ENCODE assay signal across 21 cellular contexts in the genomic region with DNA sequence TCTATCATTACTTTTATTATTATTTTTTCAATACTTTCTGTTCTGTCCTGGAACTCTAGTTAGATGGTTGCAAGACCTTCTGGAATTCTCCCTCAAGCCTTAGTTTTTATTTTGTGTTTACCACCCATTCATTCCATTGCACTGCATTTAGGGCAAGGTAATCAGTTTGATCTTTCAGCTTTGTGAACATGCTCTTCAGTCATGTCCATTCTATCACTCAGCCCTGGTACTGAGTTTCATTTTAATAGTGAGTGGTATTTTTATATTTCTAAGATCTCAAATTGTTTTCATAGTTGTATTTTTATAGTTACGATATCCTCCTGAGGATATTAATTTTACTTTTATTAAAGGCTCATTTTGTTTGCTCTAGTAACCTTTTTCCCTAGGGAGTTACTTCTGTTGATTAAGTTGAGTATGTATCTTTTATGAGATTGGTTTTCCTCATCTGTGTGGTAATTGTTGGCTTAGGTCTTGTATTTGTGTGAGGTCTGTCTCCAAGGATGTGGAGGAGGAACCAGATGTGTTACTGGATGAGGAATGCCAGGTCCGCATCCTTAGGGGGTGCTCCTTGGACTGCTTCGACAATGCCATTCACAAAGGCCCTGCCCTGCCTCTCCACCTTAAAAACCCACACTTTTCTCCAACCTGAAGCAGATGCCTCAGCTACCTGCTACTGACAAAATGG.
"Had no signal": no experiment of that assay in that cellular context is flagged by ENCODE, and none has a peak within 500 bp of the region (broad histone marks: within the 10 kb centered on the region; RNA-seq: fewer than 3 reads in every experiment).

No MANE protein-coding gene starts in this region.

- H3K27me3 ChIP-seq: brain microvascular endothelial cell, colonic mucosa, sigmoid colon, testis, upper lobe of left lung had no signal

- DNase-seq: activated CD4-positive, alpha-beta T cell treated with anti-CD3 and anti-CD28 coated beads, Interleukin-2, amount 10 ng/mL, durations not matched to agents 24 days and 14 days; activated CD8-positive, alpha-beta T cell treated with anti-CD3 and anti-CD28 coated beads for 36 hours; activated naive CD4-positive, alpha-beta T cell treated with anti-CD3 and anti-CD28 coated beads, Interleukin-2, amount 10 ng/mL, durations not matched to agents 7 days and 5 days; activated naive CD8-positive, alpha-beta T cell treated with anti-CD3 and anti-CD28 coated beads, Interleukin-2, amount 50 U/mL, for 24 hours; activated T-cell treated with anti-CD3 and anti-CD28 coated beads, Interleukin-2, amount 50 U/mL, for 1 hour; aorta; brain microvascular endothelial cell; central memory CD4-positive, alpha-beta T cell; colonic mucosa; erythroblast; foreskin melanocyte; glutamatergic neuron; hypothalamus; islet precursor cell; lower lobe of right lung; sigmoid colon; stimulated activated CD4-positive, alpha-beta T cell treated with anti-CD3 and anti-CD28 coated beads, Interleukin-4, amount 100 ng/mL, for 4 hours; T1000; testis; upper lobe of left lung had no signal

- H3K4me1 ChIP-seq: colonic mucosa, lower lobe of right lung, sigmoid colon, testis, upper lobe of left lung had no signal

- H3K4me3 ChIP-seq: colonic mucosa, lower lobe of right lung, sigmoid colon, testis, upper lobe of left lung had no signal

- ATAC-seq: activated CD8-positive, alpha-beta T cell treated with anti-CD3 and anti-CD28 coated beads for 36 hours; activated naive CD8-positive, alpha-beta T cell treated with anti-CD3 and anti-CD28 coated beads, Interleukin-2, amount 50 U/mL, for 24 hours; lower lobe of right lung; stimulated activated memory B cell treated with anti-CD40 and anti-IgM and Interleukin-4, amounts not matched to agents 10 μg/mL and 1 μg/mL and 100 μg/mL, for 72 hours had no signal

- H3K36me3 ChIP-seq: brain microvascular endothelial cell, colonic mucosa, lower lobe of right lung, sigmoid colon, upper lobe of left lung had no signal

- H3K9me3 ChIP-seq: colonic mucosa, lower lobe of right lung, sigmoid colon, testis, upper lobe of left lung had no signal

- H3K27ac ChIP-seq: brain microvascular endothelial cell, colonic mucosa, lower lobe of right lung, sigmoid colon, testis, upper lobe of left lung had no signal
